Comparison of ENCODE assay signal across 26 cellular contexts in the genomic region with DNA sequence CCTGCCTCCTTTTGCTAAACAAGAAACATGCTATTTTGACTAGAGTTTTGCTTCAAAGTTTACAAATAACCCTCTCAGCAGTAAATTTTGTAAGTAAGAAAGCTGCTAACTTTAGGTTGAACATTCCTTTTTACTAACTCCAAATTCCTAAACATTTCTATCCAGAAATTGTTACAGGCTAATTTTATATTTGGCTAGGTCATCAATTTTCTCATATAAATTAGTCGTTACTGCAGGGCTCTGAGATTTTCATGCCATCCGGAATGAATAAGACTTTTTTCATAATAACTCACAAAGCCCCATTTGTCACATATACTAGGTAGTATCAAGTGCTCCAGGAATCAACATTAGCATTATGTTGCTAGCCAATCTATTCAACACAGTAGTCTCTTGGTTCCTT.
DNase-seq lines count a peak whose midpoint lies in the region; ATAC-seq, FAIRE-seq and TF ChIP-seq lines count a peak whose summit lies in the region.
"Had no signal": no experiment of that assay in that cellular context is flagged by ENCODE, and none has a peak within 500 bp of the region (broad histone marks: within the 10 kb centered on the region; RNA-seq: fewer than 3 reads in every experiment).

No MANE protein-coding gene starts in this region.

- no peak overlapping the region for H2AFZ ChIP-seq in Loucy (ENCODE audit: low read length)
- H2AFZ ChIP-seq in K562 (ENCODE audit: low read depth, low read length) = no peak overlapping the region

- H3K27me3 ChIP-seq in Loucy (ENCODE audit: insufficient read depth, low read length, poor library complexity, severe bottlenecking) = no peaks in the 10 kb centered on the region
- no peaks in the 10 kb centered on the region for H3K27me3 ChIP-seq in K562 (ENCODE audit: control insufficient read depth in 2 of 2, insufficient read depth in 2 of 2, low read length in 2 of 2)
- H3K27me3 ChIP-seq: BLaER1 treated with 17β-estradiol and CSF1 and Interleukin-3, amounts not matched to agents 10 nM and 100 nM had no signal

- H4K20me1 ChIP-seq in Loucy (ENCODE audit: insufficient read depth, low read length, poor library complexity, severe bottlenecking) (no peaks in the 10 kb centered on the region), K562 (replicated peaks; ENCODE audit: control insufficient read depth, insufficient read depth, low read length) (no peaks in the 10 kb centered on the region)
- H4K20me1 ChIP-seq: BLaER1 treated with 17β-estradiol and CSF1 and Interleukin-3, amounts not matched to agents 10 nM and 100 nM had no signal

- intact Hi-C loops in K562 (cut with micrococcal nuclease) = no loop called here

- H3K9ac ChIP-seq in Loucy (ENCODE audit: low read depth, low read length, poor library complexity, severe bottlenecking) (no peak overlapping the region), K562 (ENCODE audit: insufficient read depth in 1 of 2, low read depth in 2 of 2, low read length in 2 of 2) (no peak overlapping the region)
- H3K9ac ChIP-seq: BLaER1 treated with 17β-estradiol and CSF1 and Interleukin-3, amounts not matched to agents 10 nM and 100 nM had no signal

- no peaks in the 10 kb centered on the region for H3K9me1 ChIP-seq in K562 (ENCODE audit: control insufficient read depth, insufficient read depth, low read length)

- H3K9me2 ChIP-seq in Loucy (replicated peaks; ENCODE audit: low read depth, low read length) = no peaks in the 10 kb centered on the region

- H3K4me1 ChIP-seq in A549 (no peaks in the 10 kb centered on the region), Loucy (ENCODE audit: insufficient read depth, low read length, poor library complexity, severe bottlenecking) (peaks cover 10% of the 10 kb centered on the region), K562 (replicated peaks in 1 of 2; ENCODE audit: control insufficient read depth in 2 of 2, insufficient read depth in 2 of 2, low read length in 2 of 2) (no peaks in the 10 kb centered on the region)
- H3K4me1 ChIP-seq: BLaER1 treated with 17β-estradiol and CSF1 and Interleukin-3, amounts not matched to agents 10 nM and 100 nM had no signal

- DNase-seq in A549 (ENCODE audit: low read depth in 1 of 2, low spot score in 1 of 2) (no peak), COLO829 (ENCODE audit: low spot score) (peak; percentile 48), K562 (ENCODE audit: extremely low read depth in 1 of 4, low spot score in 3 of 4) (no peak), RWPE1 (ENCODE audit: low spot score) (no peak), pons (ENCODE audit: low spot score) (no peak), medulla oblongata (ENCODE audit: extremely low spot score) (no peak), HUDEP-2 (lab: John Stamatoyannopoulos, UW; ENCODE audit: unreplicated experiment in 76 of 76) (no peak)
- DNase-seq: 8988T; AML-193; CD4-positive, alpha-beta T cell; CD8-positive, alpha-beta T cell; COR-L47; DMS 273 treated with DMSO at 0.1 percent for 48 hours; DMS153; DMS53; DMS79; DND-41; EL; GDM1 had no signal

- CTCF ChIA-PET in A549 (lab: Yijun Ruan, JAX) = interaction anchor here (0.7 kb wide), 1 partner anchor 1174 kb away, joined by 3 read pairs; no protein-coding TSS in a partner anchor
- CTCF ChIA-PET in K562 (lab: Yijun Ruan, JAX; ENCODE audit: low intra/inter-chr PET ratio) = no interaction called here
- CTCF ChIA-PET in RWPE1 (lab: Yijun Ruan, JAX) = no interaction called here

- no peak for FAIRE-seq in A549 (lab: Jason Lieb, UNC)
- FAIRE-seq in K562 (lab: Jason Lieb, UNC) = no peak
- FAIRE-seq: A204.1, GM12878, GM12892, GM18507 had no signal

- TF ChIP-seq POLR2A in A549 (IDR thresholded peaks at IDR 0.05; ENCODE audit: low read length) (no peak), K562 (conservative IDR thresholded peaks at IDR 0.05) (no peak)

- no peaks in the 10 kb centered on the region for H3K36me3 ChIP-seq in Loucy (ENCODE audit: insufficient read depth, low read length)
- H3K36me3 ChIP-seq in K562 (ENCODE audit: control insufficient read depth, insufficient read depth, low read length) = no peaks in the 10 kb centered on the region

- TF ChIP-seq EP300 in A549 (IDR thresholded peaks at IDR 0.05) = no peak
- TF ChIP-seq EP300 in K562 (IDR thresholded peaks at IDR 0.05; ENCODE audit: low read length) = no peak

- no peaks in the 10 kb centered on the region for H3F3A ChIP-seq in Loucy (ENCODE audit: low read depth)

- no peak overlapping the region for H3K27ac ChIP-seq in A549
- H3K27ac ChIP-seq in K562 (ENCODE audit: extremely low read depth, low read depth, low read length) = no peak overlapping the region
- no peak overlapping the region for H3K27ac ChIP-seq in RWPE1
- H3K27ac ChIP-seq: BLaER1 treated with 17β-estradiol and CSF1 and Interleukin-3, amounts not matched to agents 10 nM and 100 nM; C4-2B had no signal

- ATAC-seq in A549 (no peak), K562 (no peak)
- ATAC-seq: CD8-positive, alpha-beta T cell; GM12878 had no signal

- POLR2A ChIA-PET in A549 (lab: Yijun Ruan, JAX) = no interaction called here
- POLR2A ChIA-PET in K562 (lab: Yijun Ruan, JAX) = no interaction called here
- POLR2A ChIA-PET in RWPE1 (lab: Yijun Ruan, JAX; ENCODE audit: low non-redundant PET) = no interaction called here

- WGBS in A549 (ENCODE audit: missing lambda C conversion rate) = 99% methylated on average over 2 of the region's 2 CpGs
- 83% methylated on average over 2 of the region's 2 CpGs for WGBS in K562 (ENCODE audit: insufficient coverage, low coverage, missing lambda C conversion rate)

- H3K4me3 ChIP-seq in A549 (no peak overlapping the region), Loucy (ENCODE audit: low read length, poor library complexity, severe bottlenecking) (no peak overlapping the region), K562 (no peak overlapping the region)
- H3K4me3 ChIP-seq: BLaER1 treated with 17β-estradiol and CSF1 and Interleukin-3, amounts not matched to agents 10 nM and 100 nM; GM12878 had no signal

- H3K79me2 ChIP-seq in Loucy (ENCODE audit: insufficient read depth, low read length) (no peaks in the 10 kb centered on the region), K562 (ENCODE audit: control insufficient read depth, insufficient read depth, low read length) (no peaks in the 10 kb centered on the region)

- H3K4me2 ChIP-seq in A549 = no peak overlapping the region
- H3K4me2 ChIP-seq in Loucy (ENCODE audit: low read depth, low read length, poor library complexity, severe bottlenecking) = peak overlapping the region; percentile 25
- no peak overlapping the region for H3K4me2 ChIP-seq in K562 (ENCODE audit: insufficient read depth, low read length)
- H3K4me2 ChIP-seq: BLaER1 treated with 17β-estradiol and CSF1 and Interleukin-3, amounts not matched to agents 10 nM and 100 nM had no signal

- no peak for TF ChIP-seq RAD21 in A549 (conservative IDR thresholded peaks at IDR 0.05 in 1 of 2, IDR thresholded peaks at IDR 0.05 in 1 of 2)
- TF ChIP-seq RAD21 in K562 (CRISPR knock-in tag; conservative IDR thresholded peaks at IDR 0.05 in 1 of 2, IDR thresholded peaks at IDR 0.05 in 1 of 2) = no peak

- H3K9me3 ChIP-seq in A549 (no peaks in the 10 kb centered on the region), Loucy (ENCODE audit: insufficient read depth, low read depth, low read length) (no peaks in the 10 kb centered on the region), K562 (replicated peaks; ENCODE audit: control insufficient read depth, insufficient read depth, low read depth, low read length) (no peaks in the 10 kb centered on the region)

- no TSS peak for BruUV-seq in K562 (replicated peaks; lab: Mats Ljungman, UMichigan)

- in situ Hi-C loops in K562 (cut with MboI) = no loop called here

- TF ChIP-seq CTCF in A549 (IDR thresholded peaks at IDR 0.05) = no peak
- no peak for TF ChIP-seq CTCF in Loucy (conservative IDR thresholded peaks at IDR 0.05; ENCODE audit: low read length)
- no peak for TF ChIP-seq CTCF in K562 (IDR thresholded peaks at IDR 0.05 in 2 of 3, conservative IDR thresholded peaks at IDR 0.05 in 1 of 3; ENCODE audit: insufficient read depth in 2 of 3, low read depth in 1 of 3, low read length in 3 of 3)
- TF ChIP-seq CTCF in RWPE1 (conservative IDR thresholded peaks at IDR 0.05; ENCODE audit: low read depth) = no peak

TF ChIP-seq in A549, 52 proteins besides CTCF, POLR2A, EP300 and RAD21:
- no peak for TF ChIP-seq HOXB5 (CRISPR knock-in tag; IDR thresholded peaks at IDR 0.05)
- no peak for TF ChIP-seq MAZ (IDR thresholded peaks at IDR 0.05; ENCODE audit: borderline replicate concordance, low read depth, low read length)
- TF ChIP-seq MAFK (IDR thresholded peaks at IDR 0.05; ENCODE audit: partially characterized antibody) = peak; percentile 54
- TF ChIP-seq FOSB (CRISPR knock-in tag; IDR thresholded peaks at IDR 0.05) = no peak
- no peak for TF ChIP-seq CBX2 (IDR thresholded peaks at IDR 0.05; ENCODE audit: borderline replicate concordance, low read depth)
- no peak for TF ChIP-seq RFX5 (IDR thresholded peaks at IDR 0.05)

TF ChIP-seq in K562, 482 proteins besides CTCF, POLR2A, EP300 and RAD21:
- TF ChIP-seq STAT5A (IDR thresholded peaks at IDR 0.05; ENCODE audit: borderline replicate concordance, low read length) = no peak
- peak; percentile 56 for TF ChIP-seq ZNF316 (IDR thresholded peaks at IDR 0.05)

Comparison
In these comparisons a context has a peak if more than half of its experiments do, and no peak if none do; other contexts are left out.
1. Of the 35 proteins assayed by ChIP-seq in both K562 and A549: peak only in K562: none; only in A549: MAFK; in both: none; in neither: 34.